23 cellular contexts compared by ENCODE assay signal in the genomic region with DNA sequence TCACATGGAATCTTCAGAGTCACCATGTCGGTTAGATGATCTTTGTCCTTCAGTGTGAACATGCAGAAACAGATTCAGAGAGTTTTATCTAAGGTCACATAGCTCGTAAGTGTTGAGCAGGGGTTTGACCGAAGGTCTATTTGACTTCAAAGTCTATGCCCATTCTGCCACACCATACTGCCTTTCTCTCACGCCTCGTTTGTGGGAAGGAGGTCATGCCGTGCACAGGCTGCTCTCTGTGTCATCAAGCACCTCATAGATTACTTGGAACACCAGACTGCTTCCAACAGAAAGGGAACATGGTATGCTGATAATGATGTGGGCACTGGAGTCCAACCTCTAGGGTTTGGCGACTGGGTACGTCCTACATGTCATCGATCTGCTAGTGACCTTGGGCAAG.
A peak's percentile ranks its signal among the peaks of the same experiment; 100 is the strongest.
DNase-seq lines count a peak whose midpoint lies in the region; ATAC-seq, FAIRE-seq and TF ChIP-seq lines count a peak whose summit lies in the region.
"Had no signal": no experiment of that assay in that cellular context is flagged by ENCODE, and none has a peak within 500 bp of the region (broad histone marks: within the 10 kb centered on the region; RNA-seq: fewer than 3 reads in every experiment).

No MANE protein-coding gene starts in this region.

- no peak for TF ChIP-seq CTCF in right atrium auricular region (IDR thresholded peaks at IDR 0.05)
- no peak for TF ChIP-seq CTCF in bronchial epithelial cell (IDR thresholded peaks at IDR 0.05; ENCODE audit: insufficient read depth, low read length, severe bottlenecking)

- H3K4me3 ChIP-seq in right atrium auricular region (no peak overlapping the region), bronchial epithelial cell (ENCODE audit: low read depth, low read length) (no peak overlapping the region)
- H3K4me3 ChIP-seq: GM23338 had no signal

- ATAC-seq in Right ventricle myocardium superior (ENCODE audit: poor library complexity) = peak; percentile 41
- ATAC-seq in left lobe of liver = peak; percentile 88
- no peak for ATAC-seq in GM19467 (IDR thresholded peaks at IDR 0.05; ENCODE audit: unreplicated experiment)
- ATAC-seq: GM23338, HCT116 had no signal

- FAIRE-seq in bronchial epithelial cell (lab: Jason Lieb, UNC) = peak; percentile 36
- FAIRE-seq: G401.6, GM12891, GM19239, H54, HTR-8/SVneo had no signal

- H3K9me3 ChIP-seq in right atrium auricular region = no peaks in the 10 kb centered on the region

- H3K4me1 ChIP-seq in right atrium auricular region = no peaks in the 10 kb centered on the region

- intact Hi-C loops in Right ventricle myocardium superior (cut with DNase I) = loop anchor here (5.0 kb wide), 1 partner anchor 172 kb away; no protein-coding TSS in a partner anchor

- H3K36me3 ChIP-seq in right atrium auricular region (no peaks in the 10 kb centered on the region), bronchial epithelial cell (ENCODE audit: control insufficient read depth, insufficient read depth, low read length) (no peaks in the 10 kb centered on the region)

- DNase-seq in Right ventricle myocardium superior = no peak
- no peak for DNase-seq in right atrium auricular region (ENCODE audit: low spot score)
- no peak for DNase-seq in bronchial epithelial cell (ENCODE audit: low read depth)
- DNase-seq in left lobe of liver (ENCODE audit: low spot score) = peak; percentile 62
- DNase-seq in NCI-H146 (lab: John Stamatoyannopoulos, UW) = no peak
- no peak for DNase-seq in hippocampal formation (lab: John Stamatoyannopoulos, UW)
- DNase-seq: 8988T; CD4-positive, CD25-positive, alpha-beta regulatory T cell; CD8-positive, alpha-beta memory T cell; COR-L47; DMS 273 treated with DMSO at 0.1 percent for 48 hours; DMS53; DND-41; EL; HFFc6 had no signal

- H3K27me3 ChIP-seq in right atrium auricular region (no peaks in the 10 kb centered on the region), bronchial epithelial cell (ENCODE audit: control insufficient read depth, insufficient read depth, low read length) (no peaks in the 10 kb centered on the region)

- no peak overlapping the region for H3K27ac ChIP-seq in right atrium auricular region
